8 cellular contexts compared by ENCODE assay signal in genomic region chr19:13952154-13953020, GRCh38. TPM values are rescaled to one million over a fixed set of nuclear protein-coding genes. Genes with fewer than 3 reads are reported as not detected.
A peak's percentile ranks its signal among the peaks of the same experiment; 100 is the strongest.
DNase-seq lines count a peak whose midpoint lies in the region; ATAC-seq and TF ChIP-seq lines count a peak whose summit lies in the region.

Gene DCAF15, plus strand, starts transcription at chr19:13952509. Its CDS starts 4 bp downstream, at chr19:13952513.

- no peaks in the 10 kb centered on the region for H3K9me3 Mint-ChIP-seq in activated naive CD4-positive, alpha-beta T cell treated with anti-CD3 and anti-CD28 coated beads, Interleukin-2, amount 50 U/mL, for 72 hours

- peak within 1 kb of the TSS; percentile 80 to 98 for H3K27ac Mint-ChIP-seq in activated naive CD4-positive, alpha-beta T cell treated with anti-CD3 and anti-CD28 coated beads, Interleukin-2, amount 50 U/mL, for 72 hours

- H3K4me3 ChIP-seq in GM08714 (ENCODE audit: low read length) = peak within 1 kb of the TSS; percentile 67
- H3K4me3 ChIP-seq in suprapubic skin = peak within 1 kb of the TSS; percentile 83

- peak; percentile 99 for DNase-seq in NCI-H1092 treated with DMSO at 0.1 percent for 48 hours (lab: John Stamatoyannopoulos, UW)
- peak; percentile 95 for DNase-seq in SKM-1 (lab: John Stamatoyannopoulos, UW; ENCODE audit: unreplicated experiment)
- DNase-seq in activated naive CD4-positive, alpha-beta T cell treated with anti-CD3 and anti-CD28 coated beads, Interleukin-2, amount 50 U/mL, for 72 hours (ENCODE audit: low spot score in 2 of 2) = peak; percentile 98 to 100
- DNase-seq in globus pallidus (ENCODE audit: low spot score) = peak; percentile 100
- DNase-seq in nucleus accumbens (lab: John Stamatoyannopoulos, UW) = peak; percentile 92 to 100 (median 99)
- peak; percentile 99 to 100 for DNase-seq in suprapubic skin (ENCODE audit: low spot score in 2 of 2)

- peaks cover 27% of the 10 kb centered on the region for H3K36me3 ChIP-seq in suprapubic skin

- peak within 1 kb of the TSS; percentile 90 for H3K27ac ChIP-seq in suprapubic skin

- TF ChIP-seq EP300 in suprapubic skin (IDR thresholded peaks at IDR 0.05) = no peak

- peaks cover 0 to 4% of the 10 kb centered on the region in 2 donors for H3K36me3 Mint-ChIP-seq in activated naive CD4-positive, alpha-beta T cell treated with anti-CD3 and anti-CD28 coated beads, Interleukin-2, amount 50 U/mL, for 72 hours

- H3K9me3 ChIP-seq in suprapubic skin = no peaks in the 10 kb centered on the region

- no peaks in the 10 kb centered on the region for H3K27me3 ChIP-seq in suprapubic skin

- TF ChIP-seq POLR2A in suprapubic skin (IDR thresholded peaks at IDR 0.05) = no peak

- ATAC-seq in HG02610 (IDR thresholded peaks at IDR 0.05; ENCODE audit: unreplicated experiment) = peak; percentile 96
- ATAC-seq in activated naive CD4-positive, alpha-beta T cell treated with anti-CD3 and anti-CD28 coated beads, Interleukin-2, amount 50 U/mL, for 72 hours = peak; percentile 98

- no peak for TF ChIP-seq CTCF in suprapubic skin (IDR thresholded peaks at IDR 0.05)

- H3K4me1 ChIP-seq in suprapubic skin = peaks cover 27% of the 10 kb centered on the region

- under 1% methylated on average over 24 of the region's 68 CpGs for WGBS in suprapubic skin

RNA-seq across cellular contexts. Expression of gene DCAF15, which starts in this region (rescaled TPM):
- 10 to 100 TPM; 59.0 to 90.0 TPM for total RNA-seq in activated naive CD4-positive, alpha-beta T cell treated with anti-CD3 and anti-CD28 coated beads, Interleukin-2, amount 50 U/mL, for 72 hours
- total RNA-seq in suprapubic skin = 10 to 100 TPM; 38.3 to 52.3 (median 46.2) TPM

Comparison
In these comparisons a context has a peak if more than half of its experiments do, and no peak if none do; other contexts are left out.
1. Peak in every context shown above with its lines: DNase-seq, ATAC-seq, H3K4me3 ChIP-seq and H3K27ac ChIP-seq.